In the genomic region with DNA sequence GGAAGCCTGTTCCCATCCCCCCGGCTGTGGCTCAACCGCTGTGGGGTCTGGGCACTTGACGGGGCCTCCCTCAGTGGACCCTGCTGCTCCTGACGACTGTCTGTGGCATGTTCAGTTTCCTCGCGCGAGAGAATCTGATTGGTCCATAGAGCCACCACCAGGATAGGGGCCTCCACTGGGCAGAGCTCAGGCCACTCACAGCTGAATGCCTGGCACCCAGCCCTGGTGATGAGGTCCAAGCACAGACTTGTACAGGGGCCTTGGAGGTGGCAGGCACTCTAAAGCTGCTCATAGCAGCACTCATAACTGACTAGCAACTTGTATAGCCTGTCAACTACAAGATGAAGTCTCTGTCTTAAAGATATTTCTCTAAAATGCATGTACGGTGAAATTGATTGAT, we compare ENCODE assay signal across 20 cellular contexts.
DNase-seq lines count a peak whose midpoint lies in the region; ATAC-seq and TF ChIP-seq lines count a peak whose summit lies in the region.
"Had no signal": no experiment of that assay in that cellular context is flagged by ENCODE, and none has a peak within 500 bp of the region (broad histone marks: within the 10 kb centered on the region; RNA-seq: fewer than 3 reads in every experiment).

No MANE protein-coding gene starts in this region.

- peak; percentile 90 to 95 for ATAC-seq in left cardiac atrium
- no peak for ATAC-seq in CD8-positive, alpha-beta T cell
- ATAC-seq: A549, GM12878, HepG2 had no signal

- H3K9me3 Mint-ChIP-seq in CD8-positive, alpha-beta T cell = peaks cover 5% of the 10 kb centered on the region
- H3K9me3 Mint-ChIP-seq in activated CD4-positive, alpha-beta memory T cell treated with anti-CD3 and anti-CD28 coated beads for 36 hours = peaks cover 18% of the 10 kb centered on the region

- no peaks in the 10 kb centered on the region for H3K4me1 ChIP-seq in CD8-positive, alpha-beta T cell (ENCODE audit: insufficient read depth, low read length)
- H3K4me1 ChIP-seq in esophagus squamous epithelium = no peaks in the 10 kb centered on the region
- H3K4me1 ChIP-seq: A549 had no signal

- POLR2A ChIA-PET in CD8-positive, alpha-beta T cell (lab: Charles Lee) = no interaction called here
- POLR2A ChIA-PET in activated CD4-positive, alpha-beta memory T cell treated with anti-CD3 and anti-CD28 coated beads for 36 hours (lab: Charles Lee) = no interaction called here

- TF ChIP-seq CTCF in CD8-positive, alpha-beta T cell (IDR thresholded peaks at IDR 0.05) = no peak
- no peak for TF ChIP-seq CTCF in esophagus squamous epithelium (IDR thresholded peaks at IDR 0.05)

- no peak overlapping the region for H3K27ac Mint-ChIP-seq in CD8-positive, alpha-beta T cell
- no peak overlapping the region for H3K27ac Mint-ChIP-seq in activated CD4-positive, alpha-beta memory T cell treated with anti-CD3 and anti-CD28 coated beads for 36 hours

- DNase-seq in caudate nucleus (lab: John Stamatoyannopoulos, UW) (peak in 44 of 61 donors; percentile 2 to 72 (median 32)), left cardiac atrium (peak; percentile 34), medulla oblongata (ENCODE audit: extremely low spot score) (peak; percentile 80), substantia nigra (lab: John Stamatoyannopoulos, UW) (peak in 45 of 49 donors; percentile 5 to 84 (median 60)), esophagus squamous epithelium (lab: John Stamatoyannopoulos, UW) (no peak)
- no peak for DNase-seq in CD8-positive, alpha-beta T cell
- no peak for DNase-seq in activated CD4-positive, CD25-positive, alpha-beta regulatory T cell (lab: John Stamatoyannopoulos, UW)
- DNase-seq in activated CD4-positive, alpha-beta memory T cell treated with anti-CD3 and anti-CD28 coated beads for 36 hours = no peak
- DNase-seq: DMS 273 treated with DMSO at 0.1 percent for 48 hours, GDM1, GOT3, KG1, NCI-H1436 treated with DMSO at 0.1 percent for 48 hours, NCI-H2081, NCI-H82, PC-9 had no signal

- H3K4me1 Mint-ChIP-seq in CD8-positive, alpha-beta T cell (ENCODE audit: low read depth) = peaks cover 2% of the 10 kb centered on the region
- H3K4me1 Mint-ChIP-seq in activated CD4-positive, alpha-beta memory T cell treated with anti-CD3 and anti-CD28 coated beads for 36 hours (ENCODE audit: low read depth) = no peaks in the 10 kb centered on the region

- no peak for TF ChIP-seq POLR2A in esophagus squamous epithelium (IDR thresholded peaks at IDR 0.05)

- CTCF ChIA-PET in CD8-positive, alpha-beta T cell (lab: Charles Lee) = no interaction called here
- CTCF ChIA-PET in activated CD4-positive, alpha-beta memory T cell treated with anti-CD3 and anti-CD28 coated beads for 36 hours (lab: Charles Lee) = no interaction called here

- WGBS in esophagus squamous epithelium, 2 donors = 89 to 90% methylated on average over 7 to 8 of the region's 8 CpGs

- H3K4me3 Mint-ChIP-seq in CD8-positive, alpha-beta T cell = no peak overlapping the region
- H3K4me3 Mint-ChIP-seq in activated CD4-positive, alpha-beta memory T cell treated with anti-CD3 and anti-CD28 coated beads for 36 hours = no peak overlapping the region

- H3K27me3 ChIP-seq in CD8-positive, alpha-beta T cell (ENCODE audit: insufficient read depth, low read length) = no peaks in the 10 kb centered on the region
- no peaks in the 10 kb centered on the region for H3K27me3 ChIP-seq in esophagus squamous epithelium

- H3K27ac ChIP-seq in caudate nucleus (ENCODE audit: low read depth, low read length) (no peak overlapping the region), substantia nigra (ENCODE audit: low read depth, low read length, poor library complexity, severe bottlenecking) (peak overlapping the region; percentile 46), esophagus squamous epithelium (no peak overlapping the region)
- no peak overlapping the region for H3K27ac ChIP-seq in CD8-positive, alpha-beta T cell (ENCODE audit: low read depth, low read length)
- H3K27ac ChIP-seq: A549, C4-2B, PC-9 had no signal

- H3K36me3 ChIP-seq in CD8-positive, alpha-beta T cell (ENCODE audit: insufficient read depth, low read length) = no peaks in the 10 kb centered on the region
- peaks cover 0 to 9% (median 0%) of the 10 kb centered on the region in 3 donors for H3K36me3 ChIP-seq in esophagus squamous epithelium

- H3K9me3 ChIP-seq in CD8-positive, alpha-beta T cell (ENCODE audit: low read length) = no peaks in the 10 kb centered on the region
- peaks cover 0 to 14% (median 5%) of the 10 kb centered on the region in 3 donors for H3K9me3 ChIP-seq in esophagus squamous epithelium

- H3K27me3 Mint-ChIP-seq in CD8-positive, alpha-beta T cell (ENCODE audit: low read depth) = no peaks in the 10 kb centered on the region
- no peaks in the 10 kb centered on the region for H3K27me3 Mint-ChIP-seq in activated CD4-positive, alpha-beta memory T cell treated with anti-CD3 and anti-CD28 coated beads for 36 hours

- peaks cover 24% of the 10 kb centered on the region for H3K36me3 Mint-ChIP-seq in CD8-positive, alpha-beta T cell
- peaks cover 22% of the 10 kb centered on the region for H3K36me3 Mint-ChIP-seq in activated CD4-positive, alpha-beta memory T cell treated with anti-CD3 and anti-CD28 coated beads for 36 hours

- intact Hi-C loops in left cardiac atrium (cut with DNase I) = no loop called here
- intact Hi-C loops in CD8-positive, alpha-beta T cell (cut with DNase I, micrococcal nuclease) = no loop called here
- intact Hi-C loops in activated CD4-positive, alpha-beta memory T cell treated with anti-CD3 and anti-CD28 coated beads for 36 hours (cut with micrococcal nuclease) = no loop called here
- intact Hi-C loops in esophagus squamous epithelium (cut with DNase I) = no loop called here

- H3K4me3 ChIP-seq in CD8-positive, alpha-beta T cell (ENCODE audit: low read depth, low read length) = no peak overlapping the region
- no peak overlapping the region for H3K4me3 ChIP-seq in esophagus squamous epithelium
- H3K4me3 ChIP-seq: A549, GM12878, PC-9 had no signal

Comparison
In these comparisons a context has a peak if more than half of its experiments do, and no peak if none do; other contexts are left out.
1. DNase-seq: peak in caudate nucleus (44 of 61), left cardiac atrium (single experiment), medulla oblongata (single experiment) and substantia nigra (45 of 49); none in CD8-positive, alpha-beta T cell (0 of 7), activated CD4-positive, CD25-positive, alpha-beta regulatory T cell (0 of 4), activated CD4-positive, alpha-beta memory T cell treated with anti-CD3 and anti-CD28 coated beads for 36 hours (single experiment) and esophagus squamous epithelium (single experiment).